ENCODE assay signal across 26 cellular contexts in the genomic region with DNA sequence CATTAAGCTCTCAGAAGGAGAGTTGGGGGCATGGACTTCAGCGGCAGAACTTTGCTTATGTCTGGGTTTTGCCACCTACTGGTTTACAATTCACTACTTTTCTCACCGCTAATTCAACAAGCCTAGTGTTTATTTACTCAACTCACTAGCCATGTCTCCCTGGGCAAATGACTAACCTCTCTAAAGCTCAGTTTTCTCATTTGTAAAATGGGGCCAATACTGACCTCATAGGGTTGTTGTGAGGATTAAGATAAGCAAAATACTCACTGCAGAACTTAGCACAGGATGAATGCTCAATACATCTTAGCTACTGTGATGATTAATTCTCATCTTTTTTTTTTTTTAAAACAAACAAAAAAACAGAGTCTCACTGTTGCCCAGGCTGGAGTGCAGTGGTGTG.
"Had no signal": no experiment of that assay in that cellular context is flagged by ENCODE, and none has a peak within 500 bp of the region (broad histone marks: within the 10 kb centered on the region; RNA-seq: fewer than 3 reads in every experiment).

No MANE protein-coding gene starts in this region.

- DNase-seq: KBM-7; MV-4-11; NCI-H1092; NCI-H1105 treated with DMSO at 0.1 percent for 48 hours; NCI-H1417 treated with DMSO at 0.1 percent for 48 hours; NCI-H146; NCI-H1694 treated with DMSO at 0.1 percent for 48 hours; NCI-H1930; NCI-H2081; NCI-H2107; NCI-H2227 treated with DMSO at 0.1 percent for 48 hours; NCI-H524; NCI-H526 treated with DMSO at 0.1 percent for 48 hours; NCI-H774; NK-92 treated with Interleukin-12 subunit alpha and Interleukin-12 subunit beta, amount 100 ng/mL, for 24 hours; OCI-M1; PC-9; Peyer's patch; SHP77 treated with DMSO at 0.1 percent for 48 hours; SJCRH30; T-helper 1 cell; T-helper 17 cell had no signal

- H3K4me1 ChIP-seq: Peyer's patch, SJCRH30 had no signal

- H3K4me2 ChIP-seq: PC-9 had no signal

- H2AFZ ChIP-seq: PC-9 had no signal

- H3K9me3 ChIP-seq: Peyer's patch, SJCRH30 had no signal

- H3K27ac ChIP-seq: HL-60, PC-9, Peyer's patch, SJCRH30 had no signal

- FAIRE-seq: HTR-8/SVneo had no signal

- H3K36me3 ChIP-seq: Peyer's patch, SJCRH30 had no signal

- H3K27me3 ChIP-seq: Peyer's patch, SJCRH30 had no signal

- H3K4me3 ChIP-seq: PC-9, Peyer's patch, SJCRH30 had no signal

- ATAC-seq: Right ventricle myocardium inferior, SK-N-SH treated with all-trans-retinoic acid at 6 μM for 48 hours, T-helper 17 cell had no signal
